27 cellular contexts compared by ENCODE assay signal in the genomic region with DNA sequence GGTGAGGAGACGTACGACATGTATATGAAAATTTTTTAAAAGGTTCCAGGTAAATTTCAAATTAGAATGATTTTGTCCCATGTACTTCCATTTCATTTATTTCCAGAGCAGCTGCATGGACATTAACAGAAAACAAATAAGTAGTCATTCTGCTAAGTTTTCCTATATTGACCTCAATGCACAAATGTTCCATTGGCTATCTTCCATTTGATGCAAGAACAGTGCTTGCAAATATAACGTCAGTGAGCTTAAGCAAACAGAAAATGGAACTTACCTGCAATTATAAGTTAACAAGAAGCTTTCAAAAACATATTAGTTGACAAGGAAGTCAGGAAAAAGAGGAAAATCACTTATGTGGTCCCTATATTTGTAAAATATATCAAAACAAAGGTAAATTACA.
"Had no signal": no experiment of that assay in that cellular context is flagged by ENCODE, and none has a peak within 500 bp of the region (broad histone marks: within the 10 kb centered on the region; RNA-seq: fewer than 3 reads in every experiment).

No MANE protein-coding gene starts in this region.

- H3K9me3 Mint-ChIP-seq: effector memory CD8-positive, alpha-beta T cell; immature natural killer cell; mesothelial cell of epicardium; natural killer cell treated with Interleukin-12 subunit alpha and Interleukin-12 subunit beta and Interleukin-15 and Interleukin-18, amount 100 ng/mL, for 72 hours; neural crest cell; type B pancreatic cell had no signal

- H3K27ac Mint-ChIP-seq: effector memory CD8-positive, alpha-beta T cell; immature natural killer cell; mesothelial cell of epicardium; naive B cell; natural killer cell treated with Interleukin-12 subunit alpha and Interleukin-12 subunit beta and Interleukin-15 and Interleukin-18, amount 100 ng/mL, for 72 hours; progenitor cell of endocrine pancreas; type B pancreatic cell had no signal

- H3K9me3 ChIP-seq: mucosa of descending colon, neutrophil, testis, tibial artery had no signal

- FAIRE-seq: endometrium, frontal cortex, keratinocyte had no signal

- H3K27ac ChIP-seq: neutrophil, parathyroid adenoma, testis, tibial artery had no signal

- H3K36me3 Mint-ChIP-seq: mesothelial cell of epicardium; natural killer cell treated with Interleukin-12 subunit alpha and Interleukin-12 subunit beta and Interleukin-15 and Interleukin-18, amount 100 ng/mL, for 72 hours had no signal

- H3K4me3 ChIP-seq: mucosa of descending colon, smooth muscle cell, testis, tibial artery had no signal

- DNase-seq: cortex of kidney; effector memory CD8-positive, alpha-beta T cell; erythroblast; hypothalamus; immature natural killer cell; mesenchymal stem cell; mucosa of descending colon; naive B cell; stimulated activated CD4-positive, alpha-beta T cell treated with anti-CD3 and anti-CD28 coated beads, Interleukin-12 subunit alpha, Interleukin-12 subunit beta, amount 100 ng/mL, for 4 hours; stimulated activated CD4-positive, alpha-beta T cell treated with anti-CD3 and anti-CD28 coated beads, Interleukin-1b, Interleukin-23, amount 100 ng/mL, for 48 hours; stimulated activated CD4-positive, alpha-beta T cell treated with anti-CD3 and anti-CD28 coated beads, Interleukin-4, amount 100 ng/mL, for 1 hour; stimulated activated CD8-positive, alpha-beta memory T cell treated with anti-CD3 and anti-CD28 coated beads, Interleukin-4, amount 100 ng/mL, for 48 hours; stimulated activated naive CD4-positive, alpha-beta T cell; substantia nigra; testis; tibial artery had no signal

- H3K4me3 Mint-ChIP-seq: effector memory CD8-positive, alpha-beta T cell; immature natural killer cell; mesothelial cell of epicardium; naive B cell; natural killer cell treated with Interleukin-12 subunit alpha and Interleukin-12 subunit beta and Interleukin-15 and Interleukin-18, amount 100 ng/mL, for 72 hours; neural crest cell; type B pancreatic cell had no signal

- H3K4me1 Mint-ChIP-seq: immature natural killer cell, neural crest cell had no signal

- H3K27me3 Mint-ChIP-seq: naive B cell, progenitor cell of endocrine pancreas, type B pancreatic cell had no signal

- H3K27me3 ChIP-seq: neutrophil, testis, tibial artery had no signal

- H3K4me1 ChIP-seq: parathyroid adenoma, testis, tibial artery had no signal

- H3K36me3 ChIP-seq: neutrophil, tibial artery had no signal
